In the genomic region with DNA sequence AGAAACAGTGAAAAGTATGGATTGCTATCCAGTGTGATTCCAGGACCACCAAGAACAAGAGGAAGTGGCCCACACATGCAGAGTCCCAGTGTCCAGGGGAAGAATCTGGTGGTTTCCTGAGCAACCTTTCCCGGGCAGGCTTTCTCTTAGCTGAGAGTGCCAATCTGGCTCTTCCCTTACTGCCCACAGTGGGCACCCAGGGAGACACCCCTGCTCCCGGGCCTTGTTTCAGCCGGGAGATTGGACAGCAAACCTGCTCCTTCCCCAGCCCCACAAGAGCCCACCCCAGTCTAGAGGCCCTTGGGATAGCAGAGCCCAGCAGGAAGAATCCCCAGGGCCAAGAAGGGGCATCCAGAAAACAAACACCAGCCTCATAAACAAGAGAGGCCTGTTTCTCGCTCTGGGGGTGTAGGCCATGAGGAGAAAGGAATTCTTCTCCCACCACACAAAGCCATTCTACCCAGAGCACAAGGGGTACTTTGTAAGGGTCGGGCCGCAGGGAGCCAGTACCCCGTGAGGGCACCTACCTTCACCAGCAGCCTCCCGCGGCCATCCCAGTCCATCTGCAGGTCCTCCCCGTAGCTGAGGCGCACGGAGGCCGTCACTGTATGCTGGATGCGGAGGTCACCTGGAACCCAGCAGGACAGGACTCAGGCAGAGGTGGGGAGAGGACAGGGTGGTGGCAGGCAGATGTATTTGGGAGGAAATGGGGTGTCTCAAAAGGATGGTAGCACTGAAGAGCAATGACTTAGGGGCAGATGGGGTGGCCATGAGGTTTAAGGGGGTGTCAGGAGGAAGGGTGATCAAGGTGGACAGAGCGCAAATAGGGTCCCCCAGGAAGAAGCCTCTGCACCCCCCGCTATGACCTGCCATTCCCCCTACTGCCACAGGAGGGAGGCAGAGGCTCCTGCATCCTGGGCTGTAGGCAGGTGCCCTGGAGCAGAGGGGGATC, we compare ENCODE assay signal across 8 cellular contexts.
DNase-seq lines count a peak whose midpoint lies in the region; TF ChIP-seq lines count a peak whose summit lies in the region.

No MANE protein-coding gene starts in this region.

- peaks cover 0 to 3% (median 0%) of the 10 kb centered on the region in 45 donors for H3K27me3 ChIP-seq in dorsolateral prefrontal cortex

- intact Hi-C loops in dorsolateral prefrontal cortex (cut with DNase I), result loop anchor here (2.0 to 5.0 kb wide), 2 partner anchors 135 to 216 kb away; no protein-coding TSS in a partner anchor

- H3K27ac ChIP-seq in dorsolateral prefrontal cortex, result peak overlapping the region in 57 of 59 donors; percentile 2 to 90 (median 72)

- DNase-seq in NCI-H146 (lab: John Stamatoyannopoulos, UW), result peak; percentile 71
- no peak for DNase-seq in NCI-H146 treated with DMSO at 0.1 percent for 48 hours (lab: John Stamatoyannopoulos, UW; ENCODE audit: unreplicated experiment)
- DNase-seq in NCI-H1105 (lab: John Stamatoyannopoulos, UW), result peak; percentile 49
- peak; percentile 72 for DNase-seq in activated CD4-positive, alpha-beta T cell treated with anti-CD3 and anti-CD28 coated beads for 48 hours
- peak in 8 of 10 donors; percentile 46 to 78 (median 62) for DNase-seq in dorsolateral prefrontal cortex
- peak; percentile 81 for DNase-seq in medulla oblongata (ENCODE audit: extremely low spot score)
- DNase-seq in stimulated activated CD8-positive, alpha-beta memory T cell treated with anti-CD3 and anti-CD28 coated beads, Interleukin-4, amount 100 ng/mL, for 24 hours (ENCODE audit: low read depth), result peak; percentile 42
- DNase-seq in NCI-H226, result no peak

- peak; percentile 66 to 96 (median 90) for TF ChIP-seq CTCF in dorsolateral prefrontal cortex (IDR thresholded peaks at IDR 0.05 in 54 of 56, conservative IDR thresholded peaks at IDR 0.05 in 2 of 56; ENCODE audit: low read depth in 1 of 56, partially characterized antibody in 56 of 56)

- H3K4me3 ChIP-seq in dorsolateral prefrontal cortex, result peak overlapping the region in 6 of 59 donors; percentile 7 to 41 (median 28)

Comparison
In these comparisons a context has a peak if more than half of its experiments do, and no peak if none do; other contexts are left out.
1. DNase-seq: peak in NCI-H146 (single experiment), NCI-H1105 (single experiment), activated CD4-positive, alpha-beta T cell treated with anti-CD3 and anti-CD28 coated beads for 48 hours (single experiment), dorsolateral prefrontal cortex (8 of 10), medulla oblongata (single experiment) and stimulated activated CD8-positive, alpha-beta memory T cell treated with anti-CD3 and anti-CD28 coated beads, Interleukin-4, amount 100 ng/mL, for 24 hours (single experiment); none in NCI-H146 treated with DMSO at 0.1 percent for 48 hours (single experiment) and NCI-H226 (single experiment).